Comparison of ENCODE assay signal across 8 cellular contexts in genomic region chr11:62574363-62575057, GRCh38. TPM values are rescaled to one million over a fixed set of nuclear protein-coding genes. Genes with fewer than 3 reads are reported as not detected.
A peak's percentile ranks its signal among the peaks of the same experiment; 100 is the strongest.
DNase-seq lines count a peak whose midpoint lies in the region; ATAC-seq and TF ChIP-seq lines count a peak whose summit lies in the region.

No MANE protein-coding gene starts in this region.

- ATAC-seq in GM19324 (IDR thresholded peaks at IDR 0.05; ENCODE audit: low FRiP score, unreplicated experiment), result peak; percentile 14
- peak; percentile 47 for ATAC-seq in sciatic nerve
- no peak for ATAC-seq in HG02870 (IDR thresholded peaks at IDR 0.05; ENCODE audit: unreplicated experiment)

- peaks cover 53% of the 10 kb centered on the region for H3K36me3 ChIP-seq in CD4-positive, alpha-beta memory T cell (ENCODE audit: insufficient read depth, low read length)
- H3K36me3 ChIP-seq in hepatocyte (replicated peaks; ENCODE audit: insufficient read depth, low read depth), result no peaks in the 10 kb centered on the region

- peaks cover 32 to 60% (median 45%) of the 10 kb centered on the region in 4 donors for H3K4me1 Mint-ChIP-seq in CD4-positive, alpha-beta memory T cell
- peaks cover 26 to 36% (median 36%) of the 10 kb centered on the region in 3 donors for H3K4me1 Mint-ChIP-seq in IgD-negative memory B cell
- peaks cover 47% of the 10 kb centered on the region for H3K4me1 Mint-ChIP-seq in activated naive CD8-positive, alpha-beta T cell (ENCODE audit: low read depth)

- peak overlapping the region; percentile 94 to 98 (median 97) for H3K27ac Mint-ChIP-seq in CD4-positive, alpha-beta memory T cell
- peak overlapping the region; percentile 87 to 97 (median 96) for H3K27ac Mint-ChIP-seq in IgD-negative memory B cell
- peak overlapping the region; percentile 98 for H3K27ac Mint-ChIP-seq in activated naive CD8-positive, alpha-beta T cell

- POLR2A ChIA-PET in CD4-positive, alpha-beta memory T cell (lab: Charles Lee; ENCODE audit: partially characterized antibody), result interaction anchor here (0.6 to 6.6 kb wide), 45 partner anchors 10 to 1213 kb away, joined by 3 to 120 read pairs (median 5); partner anchors contain the start of genes AHNAK, B3GAT3, C11orf98 and CSKMT

- no peaks in the 10 kb centered on the region for H3K27me3 ChIP-seq in CD4-positive, alpha-beta memory T cell (ENCODE audit: insufficient read depth, low read length)
- no peaks in the 10 kb centered on the region for H3K27me3 ChIP-seq in hepatocyte

- DNase-seq in CD4-positive, alpha-beta memory T cell, result no peak
- peak; percentile 44 for DNase-seq in hepatocyte (ENCODE audit: low spot score)
- peak; percentile 73 for DNase-seq in sciatic nerve (ENCODE audit: low spot score)
- DNase-seq in globus pallidus (ENCODE audit: low spot score), result no peak

- CTCF ChIA-PET in CD4-positive, alpha-beta memory T cell (lab: Charles Lee; ENCODE audit: partially characterized antibody), result interaction anchor here (0.6 to 2.8 kb wide), 10 partner anchors 13 to 180 kb away, joined by 3 to 15 read pairs (median 5); partner anchors contain the start of genes C11orf98 and TUT1

- peak overlapping the region; percentile 92 to 98 (median 98) for H3K4me3 Mint-ChIP-seq in CD4-positive, alpha-beta memory T cell
- H3K4me3 Mint-ChIP-seq in IgD-negative memory B cell, result peak overlapping the region; percentile 96 to 98 (median 97)
- peak overlapping the region; percentile 99 for H3K4me3 Mint-ChIP-seq in activated naive CD8-positive, alpha-beta T cell

- peak overlapping the region; percentile 42 for H2AFZ ChIP-seq in hepatocyte

- H3K9me3 Mint-ChIP-seq in CD4-positive, alpha-beta memory T cell, result no peaks in the 10 kb centered on the region
- H3K9me3 Mint-ChIP-seq in IgD-negative memory B cell, result no peaks in the 10 kb centered on the region
- H3K9me3 Mint-ChIP-seq in activated naive CD8-positive, alpha-beta T cell (ENCODE audit: low read depth), result no peaks in the 10 kb centered on the region

- H3K9me3 ChIP-seq in CD4-positive, alpha-beta memory T cell (ENCODE audit: control insufficient read depth in 1 of 2, low read length in 2 of 2), result no peaks in the 10 kb centered on the region
- H3K9me3 ChIP-seq in hepatocyte (ENCODE audit: low read depth), result no peaks in the 10 kb centered on the region

- H3K27me3 Mint-ChIP-seq in CD4-positive, alpha-beta memory T cell, result no peaks in the 10 kb centered on the region
- no peaks in the 10 kb centered on the region for H3K27me3 Mint-ChIP-seq in IgD-negative memory B cell
- H3K27me3 Mint-ChIP-seq in activated naive CD8-positive, alpha-beta T cell, result no peaks in the 10 kb centered on the region

- peaks cover 44% of the 10 kb centered on the region for H3K4me1 ChIP-seq in CD4-positive, alpha-beta memory T cell (ENCODE audit: insufficient read depth, low read length)
- H3K4me1 ChIP-seq in hepatocyte (ENCODE audit: insufficient read depth), result peaks cover 31% of the 10 kb centered on the region

- peaks cover 58% of the 10 kb centered on the region for H3K79me2 ChIP-seq in hepatocyte

- peaks cover 38 to 68% of the 10 kb centered on the region in 2 donors for H3K36me3 Mint-ChIP-seq in CD4-positive, alpha-beta memory T cell
- H3K36me3 Mint-ChIP-seq in IgD-negative memory B cell, result peaks cover under 1% of the 10 kb centered on the region
- H3K36me3 Mint-ChIP-seq in activated naive CD8-positive, alpha-beta T cell, result peaks cover 17% of the 10 kb centered on the region

- peak overlapping the region; percentile 85 for H3K4me2 ChIP-seq in hepatocyte

- H3K4me3 ChIP-seq in CD4-positive, alpha-beta memory T cell (ENCODE audit: low read length in 2 of 2), result peak overlapping the region; percentile 89 to 91
- H3K4me3 ChIP-seq in hepatocyte, result peak overlapping the region; percentile 56

- no peak for TF ChIP-seq CTCF in hepatocyte (IDR thresholded peaks at IDR 0.05; ENCODE audit: poor library complexity)

- intact Hi-C loops in CD4-positive, alpha-beta memory T cell (cut with micrococcal nuclease), result loop anchor here (1.0 to 2.0 kb wide), 3 partner anchors 17 to 306 kb away; partner anchors contain the start of genes EML3, ROM1, SLC3A2 and TUT1
- intact Hi-C loops in sciatic nerve (cut with DNase I), result no loop called here

- H3K27ac ChIP-seq in CD4-positive, alpha-beta memory T cell (ENCODE audit: low read depth, low read length), result peak overlapping the region; percentile 77
- peak overlapping the region; percentile 89 for H3K27ac ChIP-seq in hepatocyte

- no peaks in the 10 kb centered on the region for H3K9me2 ChIP-seq in hepatocyte (replicated peaks; ENCODE audit: insufficient read depth)

- 5% methylated on average over 33 of the region's 33 CpGs for WGBS in hepatocyte (ENCODE audit: low lambda C conversion rate, missing lambda C conversion rate)

- peaks cover 18% of the 10 kb centered on the region for H4K20me1 ChIP-seq in hepatocyte (ENCODE audit: insufficient read depth, poor library complexity, severe bottlenecking)

RNA-seq across cellular contexts. Expression of gene EEF1G, which starts 0.8 kb away (rescaled TPM):
- 1,000 to 10,000 TPM; 1,815 to 1,855 TPM for total RNA-seq in CD4-positive, alpha-beta memory T cell
- 1,000 to 10,000 TPM; 1,453 to 1,910 TPM for polyA plus RNA-seq in CD4-positive, alpha-beta memory T cell
- polyA plus RNA-seq in IgD-negative memory B cell (1,657 TPM), hepatocyte (501 and 526 TPM in 2 replicates)
- total RNA-seq in hepatocyte (1,612 and 1,634 TPM in 2 replicates), sciatic nerve (811 TPM)

RNA-seq across cellular contexts. Expression of gene TUT1, which starts 16.8 kb away (rescaled TPM):
- total RNA-seq in CD4-positive, alpha-beta memory T cell, result 10 to 100 TPM; 37.7 to 38.1 TPM
- 10 to 100 TPM; 14.6 to 19.7 TPM for polyA plus RNA-seq in CD4-positive, alpha-beta memory T cell
- polyA plus RNA-seq in IgD-negative memory B cell, result 19.2 TPM
- 6.7 and 11.7 TPM in 2 replicates for total RNA-seq in hepatocyte
- 14.2 and 16.5 TPM in 2 replicates for polyA plus RNA-seq in hepatocyte
- total RNA-seq in sciatic nerve, result 20.7 TPM

RNA-seq across cellular contexts. Expression of gene MTA2, which starts 27.2 kb away (rescaled TPM):
- 100 to 1,000 TPM; 207 to 210 TPM for total RNA-seq in CD4-positive, alpha-beta memory T cell
- 10 to 100 TPM; 16.6 to 36.4 TPM for polyA plus RNA-seq in CD4-positive, alpha-beta memory T cell
- polyA plus RNA-seq in IgD-negative memory B cell (32.9 TPM), hepatocyte (17.1 and 25.6 TPM in 2 replicates)
- total RNA-seq in hepatocyte (46.8 and 53.1 TPM in 2 replicates), sciatic nerve (86.6 TPM)

RNA-seq across cellular contexts. Expression of gene AHNAK, which starts 27.9 kb away (rescaled TPM):
- total RNA-seq in CD4-positive, alpha-beta memory T cell, result 100 to 1,000 TPM; 559 to 573 TPM
- 100 to 1,000 TPM in 1 of 2 donors, 10 to 100 TPM in 1; 23.5 to 186 TPM for polyA plus RNA-seq in CD4-positive, alpha-beta memory T cell
- polyA plus RNA-seq in IgD-negative memory B cell, result 107 TPM
- total RNA-seq in hepatocyte, result 218 and 237 TPM in 2 replicates
- polyA plus RNA-seq in hepatocyte, result 38.0 and 47.6 TPM in 2 replicates
- total RNA-seq in sciatic nerve, result 2,773 TPM

RNA-seq across cellular contexts. Expression of gene EML3, which starts 38.1 kb away (rescaled TPM):
- 100 to 1,000 TPM; 192 to 201 TPM for total RNA-seq in CD4-positive, alpha-beta memory T cell
- 10 to 100 TPM; 18.2 to 24.8 TPM for polyA plus RNA-seq in CD4-positive, alpha-beta memory T cell
- polyA plus RNA-seq in IgD-negative memory B cell, result 13.8 TPM
- total RNA-seq in hepatocyte, result 18.3 and 21.6 TPM in 2 replicates
- polyA plus RNA-seq in hepatocyte, result 22.6 and 51.0 TPM in 2 replicates
- total RNA-seq in sciatic nerve, result 113 TPM

Comparison
In these comparisons a context has a peak if more than half of its experiments do, and no peak if none do; other contexts are left out.
1. DNase-seq: peak in hepatocyte (single experiment) and sciatic nerve (single experiment); none in CD4-positive, alpha-beta memory T cell (0 of 5) and globus pallidus (single experiment).
2. Peak in every context shown above with its lines, with median percentiles within 50 percentile points of each other: H3K27ac Mint-ChIP-seq and H3K4me3 Mint-ChIP-seq.